Comparison of ENCODE assay signal across 8 cellular contexts in genomic region chr9:124551472-124552339, GRCh38. TPM values are rescaled to one million over a fixed set of nuclear protein-coding genes. Genes with fewer than 3 reads are reported as not detected.
A peak's percentile ranks its signal among the peaks of the same experiment; 100 is the strongest.
DNase-seq lines count a peak whose midpoint lies in the region; FAIRE-seq and TF ChIP-seq lines count a peak whose summit lies in the region.

No MANE protein-coding gene starts in this region.

- H3K4me3 ChIP-seq in effector memory CD4-positive, alpha-beta T cell (ENCODE audit: insufficient read depth, low read depth, low read length, poor library complexity, severe bottlenecking) = no peak overlapping the region

- peak; percentile 72 for TF ChIP-seq CTCF in D721Med (IDR thresholded peaks at IDR 0.05; ENCODE audit: insufficient read depth, missing control alignments)
- peak; percentile 86 to 94 for TF ChIP-seq CTCF in brain (conservative IDR thresholded peaks at IDR 0.05)

- no peak for FAIRE-seq in D721Med (lab: Jason Lieb, UNC)

- DNase-seq in D721Med (ENCODE audit: insufficient read length, low spot score) = no peak
- peak; percentile 64 for DNase-seq in HCEC 1CT
- peak; percentile 70 for DNase-seq in OCI-M1 (lab: John Stamatoyannopoulos, UW)
- peak; percentile 91 for DNase-seq in islet precursor cell
- peak in 2 of 3 experiments; percentile 0 to 12 for DNase-seq in stimulated activated CD4-positive, alpha-beta T cell treated with anti-CD3 and anti-CD28 coated beads, TNF-alpha, amount 100 ng/mL, for 24 hours (ENCODE audit: low read depth in 3 of 3)
- DNase-seq in effector memory CD4-positive, alpha-beta T cell = no peak
- DNase-seq in stimulated activated naive CD4-positive, alpha-beta T cell treated with Interleukin-2 at 50 U/mL for 16 hours (lab: John Stamatoyannopoulos, UW) = no peak

- no peaks in the 10 kb centered on the region for H3K4me1 ChIP-seq in effector memory CD4-positive, alpha-beta T cell (ENCODE audit: control insufficient read depth, insufficient read depth, low read length, poor library complexity, severe bottlenecking)

- no peaks in the 10 kb centered on the region for H3K27me3 ChIP-seq in effector memory CD4-positive, alpha-beta T cell (replicated peaks; ENCODE audit: control insufficient read depth, insufficient read depth, low read length, poor library complexity, severe bottlenecking)

- no peak overlapping the region for H3K27ac ChIP-seq in effector memory CD4-positive, alpha-beta T cell (ENCODE audit: insufficient read depth, low read length, poor library complexity, severe bottlenecking)

- no peaks in the 10 kb centered on the region for H3K27me3 Mint-ChIP-seq in brain

- H3K9me3 ChIP-seq in effector memory CD4-positive, alpha-beta T cell (ENCODE audit: control insufficient read depth, low read length) = no peaks in the 10 kb centered on the region

- no peak overlapping the region for H3K27ac Mint-ChIP-seq in brain

- no peaks in the 10 kb centered on the region for H3K9me3 Mint-ChIP-seq in brain

- H3K36me3 Mint-ChIP-seq in brain = no peaks in the 10 kb centered on the region

- H3K4me1 Mint-ChIP-seq in brain = no peaks in the 10 kb centered on the region

- no peak overlapping the region for H3K4me3 Mint-ChIP-seq in brain

- H3K36me3 ChIP-seq in effector memory CD4-positive, alpha-beta T cell (ENCODE audit: control insufficient read depth, insufficient read depth, low read length) = no peaks in the 10 kb centered on the region

RNA-seq across cellular contexts. Expression of gene NR5A1, which starts 44.5 kb away (rescaled TPM):
- not detected for polyA plus RNA-seq in brain (ENCODE audit: insufficient read depth, low read depth, low replicate concordance)

Comparison
In these comparisons a context has a peak if more than half of its experiments do, and no peak if none do; other contexts are left out.
1. DNase-seq: peak in HCEC 1CT (single experiment), OCI-M1 (single experiment), islet precursor cell (single experiment) and stimulated activated CD4-positive, alpha-beta T cell treated with anti-CD3 and anti-CD28 coated beads, TNF-alpha, amount 100 ng/mL, for 24 hours (2 of 3); none in D721Med (single experiment), effector memory CD4-positive, alpha-beta T cell (0 of 3) and stimulated activated naive CD4-positive, alpha-beta T cell treated with Interleukin-2 at 50 U/mL for 16 hours (single experiment).